Comparison of ENCODE assay signal across 17 cellular contexts in the genomic region with DNA sequence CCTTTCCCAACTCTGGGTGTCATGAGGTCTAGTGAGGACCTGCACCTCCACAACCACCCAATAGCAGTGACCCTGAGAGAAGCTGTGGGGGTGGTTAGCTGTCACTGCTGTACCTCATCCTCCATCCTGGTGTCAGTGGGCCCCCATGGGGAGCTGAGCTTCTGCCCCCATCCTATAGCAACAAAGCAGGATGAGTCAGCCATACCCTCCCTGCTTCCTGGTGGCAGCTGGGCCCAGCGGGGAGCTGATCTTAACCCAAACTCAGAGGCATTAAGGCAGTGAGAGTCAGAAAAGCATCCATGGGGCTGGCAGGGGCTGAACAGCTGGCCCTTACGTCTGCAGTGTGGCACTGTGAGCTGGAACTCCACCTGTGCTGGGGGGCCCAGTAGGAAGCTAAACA.
A peak's percentile ranks its signal among the peaks of the same experiment; 100 is the strongest.
DNase-seq lines count a peak whose midpoint lies in the region; ATAC-seq and TF ChIP-seq lines count a peak whose summit lies in the region.
"Had no signal": no experiment of that assay in that cellular context is flagged by ENCODE, and none has a peak within 500 bp of the region (broad histone marks: within the 10 kb centered on the region; RNA-seq: fewer than 3 reads in every experiment).

No MANE protein-coding gene starts in this region.

- H3K4me1 Mint-ChIP-seq in nephron progenitor cell = peaks cover 6% of the 10 kb centered on the region
- H3K4me1 Mint-ChIP-seq: GM23338 had no signal

- TF ChIP-seq CTCF in heart right ventricle (IDR thresholded peaks at IDR 0.05) = no peak
- TF ChIP-seq CTCF in nephron progenitor cell (IDR thresholded peaks at IDR 0.05) = no peak

- no peak overlapping the region for H3K27ac ChIP-seq in heart right ventricle
- H3K27ac ChIP-seq: A549 had no signal

- H3K9me3 Mint-ChIP-seq in nephron progenitor cell = peaks cover 42% of the 10 kb centered on the region

- ATAC-seq in heart right ventricle (no peak), left lobe of liver (no peak)
- ATAC-seq: A549, GM23338, K562, SK-N-SH treated with all-trans-retinoic acid at 6 μM for 48 hours had no signal

- in situ Hi-C loops in KBM-7 (cut with MboI; ENCODE audit: low pct_unique_long_range_greater_than_20kb, low sequenced_read_pairs) = no loop called here

- intact Hi-C loops in cardiac septum (cut with DNase I) = no loop called here
- intact Hi-C loops in heart right ventricle (cut with DNase I) = no loop called here

- no peak overlapping the region for H3K4me3 Mint-ChIP-seq in nephron progenitor cell
- H3K4me3 Mint-ChIP-seq: GM23338 had no signal

- H3K27me3 ChIP-seq in heart right ventricle = peaks cover 0 to 32% (median 26%) of the 10 kb centered on the region in 7 donors

- no peak overlapping the region for H3K4me3 ChIP-seq in heart right ventricle
- H3K4me3 ChIP-seq: A549, GM23338, K562 had no signal

- peaks cover 0 to 9% (median 0%) of the 10 kb centered on the region in 11 donors for H3K9me3 ChIP-seq in heart right ventricle
- H3K9me3 ChIP-seq: A549 had no signal

- DNase-seq in cardiac septum (ENCODE audit: low spot score) = peak; percentile 49
- DNase-seq in heart right ventricle = no peak
- DNase-seq in NCI-H69 (lab: John Stamatoyannopoulos, UW) = peak; percentile 60
- DNase-seq in left lobe of liver (ENCODE audit: low spot score) = peak; percentile 37
- DNase-seq in KBM-7 = no peak
- DNase-seq in NCI-H82 treated with DMSO at 0.1 percent for 48 hours (lab: John Stamatoyannopoulos, UW; ENCODE audit: unreplicated experiment) = no peak
- no peak for DNase-seq in nephron progenitor cell
- DNase-seq: C1 segment of cervical spinal cord, GF-D8, NCI-H1092 treated with DMSO at 0.1 percent for 48 hours, NCI-H1694, NCI-H446 treated with DMSO at 0.1 percent for 48 hours, Right ventricle myocardium superior had no signal

- no peak overlapping the region for H3K27ac Mint-ChIP-seq in nephron progenitor cell
- H3K27ac Mint-ChIP-seq: GM23338 had no signal

- no peaks in the 10 kb centered on the region for H3K4me1 ChIP-seq in heart right ventricle
- H3K4me1 ChIP-seq: A549 had no signal

- H3K27me3 Mint-ChIP-seq in nephron progenitor cell (ENCODE audit: low read depth, poor library complexity) = peaks cover 16% of the 10 kb centered on the region

- WGBS in heart right ventricle, 2 donors = 77 to 78% methylated on average over 2 of the region's 2 CpGs

- no peaks in the 10 kb centered on the region for H3K36me3 ChIP-seq in heart right ventricle

- H3K36me3 Mint-ChIP-seq in nephron progenitor cell (ENCODE audit: low read depth) = peaks cover 5% of the 10 kb centered on the region

Comparison
In these comparisons a context has a peak if more than half of its experiments do, and no peak if none do; other contexts are left out.
1. DNase-seq: peak in cardiac septum (single experiment), NCI-H69 (single experiment) and left lobe of liver (single experiment); none in heart right ventricle (0 of 2), KBM-7 (single experiment), NCI-H82 treated with DMSO at 0.1 percent for 48 hours (single experiment) and nephron progenitor cell (single experiment).